In the genomic region with DNA sequence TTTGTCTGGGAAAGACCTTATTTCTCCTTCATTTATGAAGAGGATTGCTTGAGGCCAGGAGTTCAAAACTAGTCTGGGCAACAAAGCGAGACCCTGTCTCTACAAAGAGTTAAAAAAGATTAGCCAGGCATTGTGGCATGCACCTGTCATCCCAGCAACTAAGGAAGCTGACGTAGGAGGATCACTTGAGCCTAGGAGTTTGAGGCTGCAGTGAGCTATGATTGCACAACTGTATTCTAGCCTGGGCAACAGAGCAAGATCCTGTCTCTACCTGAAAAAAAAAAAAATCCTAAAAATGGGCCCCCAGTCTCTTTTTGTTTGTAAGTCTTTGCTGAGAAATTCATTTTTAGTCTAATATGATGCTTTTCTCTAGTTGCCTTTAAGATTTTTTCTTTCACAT, we compare ENCODE assay signal across 26 cellular contexts.
"Had no signal": no experiment of that assay in that cellular context is flagged by ENCODE, and none has a peak within 500 bp of the region (broad histone marks: within the 10 kb centered on the region; RNA-seq: fewer than 3 reads in every experiment).

No MANE protein-coding gene starts in this region.

- H3K27me3 ChIP-seq: colonic mucosa, gastrocnemius medialis, heart right ventricle, left lung had no signal

- FAIRE-seq: endometrium, islet of Langerhans, keratinocyte had no signal

- H3K4me1 ChIP-seq: colonic mucosa, esophagus squamous epithelium, gastrocnemius medialis, heart right ventricle, left lung, lower lobe of right lung had no signal

- ATAC-seq: effector memory CD8-positive, alpha-beta T cell; esophagus mucosa; gastrocnemius medialis; heart right ventricle; left cardiac atrium; left lung; left ventricle myocardium superior; lower lobe of right lung; naive thymus-derived CD4-positive, alpha-beta T cell had no signal

- H3K36me3 ChIP-seq: colonic mucosa, esophagus squamous epithelium, gastrocnemius medialis, heart right ventricle, left lung, lower lobe of right lung had no signal

- H3K9me3 ChIP-seq: colonic mucosa, esophagus squamous epithelium, gastrocnemius medialis, left lung, lower lobe of right lung had no signal

- DNase-seq: colonic mucosa; cortex of kidney; effector CD8-positive, alpha-beta T cell; effector memory CD8-positive, alpha-beta T cell; endodermal cell; erythroblast; esophagus squamous epithelium; foreskin fibroblast; foreskin melanocyte; gastrocnemius medialis; glutamatergic neuron; head of caudate nucleus; heart right ventricle; hippocampal formation; left cardiac atrium; left lung; left ventricle myocardium superior; lower lobe of right lung; mesendoderm; midbrain; naive thymus-derived CD4-positive, alpha-beta T cell had no signal

- H3K27ac ChIP-seq: colonic mucosa, epithelial cell of prostate, esophagus squamous epithelium, gastrocnemius medialis, heart right ventricle, left lung, lower lobe of right lung had no signal

- H3K4me3 ChIP-seq: colonic mucosa, esophagus squamous epithelium, gastrocnemius medialis, heart right ventricle, left lung, lower lobe of right lung had no signal
